ENCODE assay signal across 8 cellular contexts in the genomic region with DNA sequence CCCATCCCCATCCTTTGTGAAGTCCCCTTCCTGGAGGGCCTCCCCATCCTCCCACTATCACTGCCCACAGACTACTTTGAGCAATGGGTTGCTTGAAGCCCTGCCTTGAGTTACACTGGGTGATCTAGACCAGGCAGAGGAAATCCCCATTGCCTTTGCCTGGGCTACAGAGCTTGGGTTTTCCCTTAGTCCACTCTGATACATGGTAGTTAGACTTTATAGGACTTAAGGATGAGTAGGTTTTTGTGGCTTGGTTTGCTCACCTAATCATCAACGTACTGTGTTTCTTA. TPM values are rescaled to one million over a fixed set of nuclear protein-coding genes. Genes with fewer than 3 reads are reported as not detected.
DNase-seq lines count a peak whose midpoint lies in the region; ATAC-seq, FAIRE-seq and TF ChIP-seq lines count a peak whose summit lies in the region.

No MANE protein-coding gene starts in this region.

- H3K79me2 ChIP-seq in HepG2 (ENCODE audit: insufficient read depth, low read length) (no peaks in the 10 kb centered on the region), GM12878 (ENCODE audit: control insufficient read depth, insufficient read depth, low read length) (peaks cover 98% of the 10 kb centered on the region)

- SMC1A ChIA-PET in GM12878 (lab: Charles Lee; ENCODE audit: uncharacterized antibody, unreplicated experiment): interaction anchor here (0.6 to 12.9 kb wide), 19 partner anchors 9 to 89 kb away, joined by 3 to 177 read pairs (median 11); partner anchors contain the start of gene TMEM131L

- H3K36me3 ChIP-seq in liver (ENCODE audit: control insufficient read depth in 4 of 4, insufficient read depth in 3 of 4, low read depth in 1 of 4, low read length in 3 of 4): no peaks in the 10 kb centered on the region
- no peaks in the 10 kb centered on the region; a peak in 1 of 5 replicates for H3K36me3 ChIP-seq in HepG2 (replicated peaks in 1 of 2; ENCODE audit: control insufficient read depth in 1 of 2, insufficient read depth in 2 of 2, low read length in 2 of 2)
- H3K36me3 ChIP-seq in GM12878 (ENCODE audit: control insufficient read depth in 2 of 2, insufficient read depth in 2 of 2, low read length in 1 of 2): peaks cover 2 to 17% of the 10 kb centered on the region in 2 experiments; a peak in 3 of 4 replicates
- no peaks in the 10 kb centered on the region; the same call in 1 of the 2 replicates for H3K36me3 ChIP-seq in H7 (replicated peaks; ENCODE audit: control insufficient read depth, insufficient read depth, low read length)

- TF ChIP-seq POLR2A in HepG2 (IDR thresholded peaks at IDR 0.05; ENCODE audit: insufficient read depth in 1 of 2, low read depth in 2 of 2, low read length in 2 of 2): no peak
- TF ChIP-seq POLR2A in GM12878 (IDR thresholded peaks at IDR 0.05; ENCODE audit: low read depth, low read length): no peak; the same call in none of the 2 replicates

- RAD21 ChIA-PET in GM12878 (lab: Charles Lee; ENCODE audit: unreplicated experiment): interaction anchor here (1.0 to 10.7 kb wide), 15 partner anchors 8 to 176 kb away, joined by 3 to 197 read pairs (median 8); partner anchors contain the start of gene TMEM131L

- TF ChIP-seq RAD21 in liver (IDR thresholded peaks at IDR 0.05): no peak
- no peak for TF ChIP-seq RAD21 in HepG2 (CRISPR knock-in tag; IDR thresholded peaks at IDR 0.05)
- no peak for TF ChIP-seq RAD21 in GM12878 (IDR thresholded peaks at IDR 0.05; ENCODE audit: insufficient read depth, low read depth, low read length)

- in situ Hi-C loops in HepG2 (cut with HindIII; ENCODE audit: extremely low pct_ligation_motif_present, low pct_unique_long_range_greater_than_20kb): no loop called here
- in situ Hi-C loops in GM12878 (cut with MboI): no loop called here

- H3K4me3 ChIP-seq in liver (ENCODE audit: low read depth in 1 of 3, low read length in 3 of 3) (no peak overlapping the region), HepG2 (replicated peaks in 1 of 3; ENCODE audit: insufficient read depth in 1 of 3, low read depth in 2 of 3, low read length in 3 of 3) (no peak overlapping the region), GM12878 (peak overlapping the region; percentile 59), right cardiac atrium (ENCODE audit: low read length) (no peak overlapping the region), H7 (ENCODE audit: insufficient read depth, low read depth, low read length) (no peak overlapping the region)

- H3K27ac ChIP-seq in liver (ENCODE audit: low read depth in 1 of 2, low read length in 2 of 2): peak overlapping the region; percentile 10 to 20
- no peak overlapping the region for H3K27ac ChIP-seq in HepG2 (ENCODE audit: extremely low read length, insufficient read depth, low read length)
- H3K27ac ChIP-seq in GM12878 (ENCODE audit: control insufficient read depth, insufficient read depth): peak overlapping the region; percentile 96
- no peak overlapping the region for H3K27ac ChIP-seq in right cardiac atrium (ENCODE audit: low read length)

- no peaks in the 10 kb centered on the region for H3K27me3 ChIP-seq in liver (ENCODE audit: control insufficient read depth in 4 of 4, insufficient read depth in 4 of 4, low read length in 3 of 4)
- H3K27me3 ChIP-seq in HepG2 (ENCODE audit: control insufficient read depth in 1 of 2, insufficient read depth in 2 of 2, low read length in 2 of 2): no peaks in the 10 kb centered on the region
- no peaks in the 10 kb centered on the region for H3K27me3 ChIP-seq in GM12878 (replicated peaks in 1 of 2; ENCODE audit: control insufficient read depth in 2 of 2, insufficient read depth in 2 of 2, low read length in 1 of 2)
- H3K27me3 ChIP-seq in right cardiac atrium (ENCODE audit: control insufficient read depth, insufficient read depth): no peaks in the 10 kb centered on the region
- no peaks in the 10 kb centered on the region for H3K27me3 ChIP-seq in H7 (ENCODE audit: control insufficient read depth, insufficient read depth, low read length)

- WGBS in liver: 83% methylated on average over 1 of the region's 1 CpG
- WGBS in HepG2 (ENCODE audit: low lambda C conversion rate): 95% methylated on average over 1 of the region's 1 CpG
- 0% methylated on average over 1 of the region's 1 CpG for WGBS in GM12878 (ENCODE audit: insufficient coverage, insufficient replicate concordance, low lambda C conversion rate, missing lambda C conversion rate)
- WGBS in right cardiac atrium: 84% methylated on average over 1 of the region's 1 CpG

- peaks cover 0 to 48% (median 31%) of the 10 kb centered on the region in 4 donors for H3K4me1 ChIP-seq in liver (ENCODE audit: control insufficient read depth in 4 of 4, insufficient read depth in 4 of 4, low read length in 3 of 4)
- peaks cover 30% of the 10 kb centered on the region for H3K4me1 ChIP-seq in HepG2 (ENCODE audit: insufficient read depth, low read length)
- H3K4me1 ChIP-seq in GM12878 (ENCODE audit: control insufficient read depth, insufficient read depth, low read length): peaks cover 90% of the 10 kb centered on the region
- no peaks in the 10 kb centered on the region for H3K4me1 ChIP-seq in right cardiac atrium (ENCODE audit: control insufficient read depth, insufficient read depth, low read length)

- TF ChIP-seq CTCF in liver (IDR thresholded peaks at IDR 0.05; ENCODE audit: low read depth, low read length, missing input control) (no peak), HepG2 (CRISPR knock-in tag; IDR thresholded peaks at IDR 0.05) (no peak), GM12878 (IDR thresholded peaks at IDR 0.05 in 2 of 3, conservative IDR thresholded peaks at IDR 0.05 in 1 of 3; ENCODE audit: control insufficient read depth in 2 of 3, extremely low read depth in 1 of 3, insufficient read depth in 1 of 3, low read depth in 3 of 3, low read length in 3 of 3) (no peak)

- BruUV-seq in HepG2 (replicated peaks; lab: Mats Ljungman, UMichigan): no TSS peak
- no TSS peak for BruUV-seq in GM12878 (replicated peaks; lab: Mats Ljungman, UMichigan)

- H4K20me1 ChIP-seq in HepG2 (ENCODE audit: insufficient read depth, low read length) (no peaks in the 10 kb centered on the region), GM12878 (ENCODE audit: control insufficient read depth, insufficient read depth) (no peaks in the 10 kb centered on the region)

- intact Hi-C loops in HepG2 (cut with micrococcal nuclease; ENCODE audit: unreplicated experiment): no loop called here
- intact Hi-C loops in GM12878 (cut with micrococcal nuclease; ENCODE audit: unreplicated experiment): loop anchor here (1.0 to 2.0 kb wide), 4 partner anchors 34 to 89 kb away; no protein-coding TSS in a partner anchor
- intact Hi-C loops in right cardiac atrium (cut with DNase I): no loop called here

- H3K9ac ChIP-seq in liver (ENCODE audit: low read depth in 1 of 2, low read length in 2 of 2): no peak overlapping the region
- no peak overlapping the region for H3K9ac ChIP-seq in HepG2 (ENCODE audit: insufficient read depth, low read depth, low read length)
- peak overlapping the region; percentile 63 for H3K9ac ChIP-seq in GM12878 (ENCODE audit: control insufficient read depth, insufficient read depth, low read length)

- TF ChIP-seq EP300 in HepG2 (IDR thresholded peaks at IDR 0.05; ENCODE audit: low read depth in 2 of 2, low read length in 2 of 2) (no peak), HepG2 (CRISPR knock-in tag; IDR thresholded peaks at IDR 0.05; ENCODE audit: borderline replicate concordance) (no peak), GM12878 (IDR thresholded peaks at IDR 0.05; ENCODE audit: borderline replicate concordance in 1 of 2, control insufficient read depth in 1 of 2, low read depth in 2 of 2, low read length in 2 of 2) (no peak)

- H2AFZ ChIP-seq in HepG2 (ENCODE audit: low read length): no peak overlapping the region
- H2AFZ ChIP-seq in GM12878 (ENCODE audit: control insufficient read depth, low read depth, low read length): no peak overlapping the region

- H3K9me3 ChIP-seq in liver (ENCODE audit: control insufficient read depth in 4 of 4, low read length in 3 of 4) (no peaks in the 10 kb centered on the region), HepG2 (ENCODE audit: low read length) (no peaks in the 10 kb centered on the region), GM12878 (replicated peaks; ENCODE audit: control insufficient read depth, insufficient read depth, low read length) (no peaks in the 10 kb centered on the region; the same call in 2 of the 3 replicates), right cardiac atrium (ENCODE audit: control insufficient read depth, low read length) (no peaks in the 10 kb centered on the region)

- CTCF ChIA-PET in HepG2 (lab: Yijun Ruan, JAX; ENCODE audit: low intra/inter-chr PET ratio, low total read pairs): no interaction called here
- CTCF ChIA-PET in GM12878 (lab: Yijun Ruan, JAX): interaction anchor here (0.9 to 2.3 kb wide), 11 partner anchors 8 to 121 kb away, joined by 3 to 9 read pairs (median 5); partner anchors contain the start of gene TMEM131L

- FAIRE-seq in HepG2 (lab: Jason Lieb, UNC): no peak
- FAIRE-seq in GM12878 (lab: Jason Lieb, UNC): no peak

- no peak overlapping the region for H3K4me2 ChIP-seq in HepG2 (ENCODE audit: low read depth, low read length)
- H3K4me2 ChIP-seq in GM12878 (ENCODE audit: control insufficient read depth, insufficient read depth): peak overlapping the region; percentile 95

- DNase-seq in HepG2 (ENCODE audit: low spot score) (no peak), GM12878 (ENCODE audit: low read depth, low spot score) (peak; percentile 71), ecto neural progenitor cell (ENCODE audit: low spot score) (no peak), T1000 (lab: John Stamatoyannopoulos, UW) (no peak), right cardiac atrium (no peak), H7 (no peak)

- no peak for ATAC-seq in HepG2
- ATAC-seq in HG03565 (IDR thresholded peaks at IDR 0.05; ENCODE audit: unreplicated experiment): peak; percentile 36
- ATAC-seq in GM12878: peak; percentile 78
- no peak for ATAC-seq in right cardiac atrium

- POLR2A ChIA-PET in HepG2 (lab: Yijun Ruan, JAX): no interaction called here
- POLR2A ChIA-PET in GM12878 (lab: Charles Lee): interaction anchor here (1.2 to 18.7 kb wide), 7 partner anchors 28 to 90 kb away, joined by 3 to 322 read pairs (median 8); partner anchors contain the start of gene TMEM131L

RNA-seq across cellular contexts. Expression of gene TMEM131L, which starts 56.6 kb away (rescaled TPM):
- total RNA-seq in liver (10 to 100 TPM; 18.7 to 41.3 TPM), HepG2 (2016; rRNA removed; fragmentation: Illumina TruSeq; extraction: Trizol) (2.4 and 4.5 TPM in 2 replicates), GM12878 (2014; rRNA removed) (77.0 and 90.4 TPM in 2 replicates), GM12878 (2014; rRNA removed; fragmentation: Illumina TruSeq; extraction: Trizol) (64.0 and 66.4 TPM in 2 replicates), GM12878 (2021) (77.8 and 85.2 TPM in 2 replicates), right cardiac atrium (10 to 100 TPM in 3 of 4 donors, 1 to 10 TPM in 1; 9.0 to 13.3 (median 11.3) TPM)
- polyA plus RNA-seq in liver (1 to 10 TPM; 4.9 to 7.2 TPM), HepG2 (2011; rRNA removed) (2.2 and 2.8 TPM in 2 replicates), GM12878 (2011; rRNA removed) (90.9 and 101 TPM in 2 replicates), GM12878 (2014; fragmentation: Illumina TruSeq; extraction: Trizol) (74.3 and 94.5 TPM in 2 replicates), GM12878 (2014; fragmentation: Nextera tagmentation; extraction: Ambion mirVana) (1 to 10 TPM; 8.5 to 9.5 TPM), GM12878 (2014; rRNA removed) (47.1 and 47.5 TPM in 2 replicates), GM12878 (2016; fragmentation: Nextera tagmentation; extraction: Ambion mirVana) (10 to 100 TPM; 74.5 TPM), right cardiac atrium (4.6 TPM)
- total RNA-seq in HepG2 (2016; cell fraction: cytosol; rRNA removed; fragmentation: Illumina TruSeq; extraction: Trizol; ENCODE audit: low read depth): 1.2 and 1.4 TPM in 2 replicates
- total RNA-seq in HepG2 (2016; cell fraction: insoluble cytoplasmic fraction; rRNA removed; fragmentation: Illumina TruSeq; extraction: Trizol): 2.7 and 4.5 TPM in 2 replicates
- total RNA-seq in HepG2 (2016; cell fraction: membrane; rRNA removed; fragmentation: Illumina TruSeq; extraction: Trizol): 1.1 and 2.7 TPM in 2 replicates
- total RNA-seq in HepG2 (2016; cell fraction: nucleus; rRNA removed; fragmentation: Illumina TruSeq; extraction: Trizol): 10.8 and 10.9 TPM in 2 replicates
- 1.3 and 2.2 TPM in 2 replicates for polyA plus RNA-seq in HepG2 (2011; cell fraction: cytosol; rRNA removed)
- 4.1 and 4.5 TPM in 2 replicates for polyA plus RNA-seq in HepG2 (2011; cell fraction: nucleus; rRNA removed)
- polyA plus RNA-seq in HepG2 (2012): 2.3 and 5.2 TPM in 2 replicates
- 0.16 and 0.25 TPM in 2 replicates for polyA plus RNA-seq in HepG2 (2016; cell fraction: cytosol; fragmentation: Illumina TruSeq; extraction: Trizol; ENCODE audit: low read depth)
- 1.7 and 2.1 TPM in 2 replicates for polyA plus RNA-seq in HepG2 (2016; cell fraction: insoluble cytoplasmic fraction; fragmentation: Illumina TruSeq; extraction: Trizol; ENCODE audit: low read depth)
- polyA plus RNA-seq in HepG2 (2016; cell fraction: membrane; fragmentation: Illumina TruSeq; extraction: Trizol; ENCODE audit: low read depth): 0.18 and 0.30 TPM in 2 replicates
- polyA plus RNA-seq in HepG2 (2016; cell fraction: nucleus; fragmentation: Illumina TruSeq; extraction: Trizol; ENCODE audit: insufficient read depth, low read depth): 6.6 and 8.4 TPM in 2 replicates
- 5.2 and 8.7 TPM in 2 replicates for polyA minus RNA-seq in HepG2 (2011; rRNA and poly(A)+ RNA removed; ENCODE audit: low replicate concordance)
- polyA minus RNA-seq in HepG2 (2011; cell fraction: cytosol; rRNA and poly(A)+ RNA removed): 3.6 and 7.2 TPM in 2 replicates
- 10.8 and 14.8 TPM in 2 replicates for polyA minus RNA-seq in HepG2 (2011; cell fraction: nucleus; rRNA and poly(A)+ RNA removed)
- total RNA-seq in GM12878 (2013; cell fraction: nucleolus; rRNA removed): 766 and 777 TPM in 2 replicates
- 39.6 TPM for polyA plus RNA-seq in GM12878 (2011; ENCODE audit: low read depth)
- polyA plus RNA-seq in GM12878 (2011; cell fraction: cytosol; rRNA removed): 65.6 and 84.8 TPM in 2 replicates
- polyA plus RNA-seq in GM12878 (2011; cell fraction: nucleus; rRNA removed): 169 and 183 TPM in 2 replicates
- 45.1 and 70.5 TPM in 2 replicates for polyA plus RNA-seq in GM12878 (2012)
- polyA minus RNA-seq in GM12878 (2011; rRNA and poly(A)+ RNA removed): 177 and 187 TPM in 2 replicates
- polyA minus RNA-seq in GM12878 (2011; cell fraction: cytosol; rRNA and poly(A)+ RNA removed): 53.1 and 74.4 TPM in 2 replicates
- polyA minus RNA-seq in GM12878 (2011; cell fraction: nucleus; rRNA and poly(A)+ RNA removed): 194 and 231 TPM in 2 replicates
- 19.6 and 25.5 TPM in 2 replicates for total RNA-seq in H7 (2014; rRNA removed; shearing (Covaris generic))

Comparison
In these comparisons a context has a peak if more than half of its experiments do, and no peak if none do; other contexts are left out.
1. H3K27ac ChIP-seq: peak in liver (2 of 2) and GM12878 (single experiment); none in HepG2 (single experiment) and right cardiac atrium (single experiment).
2. ATAC-seq: peak in HG03565 (single experiment) and GM12878 (single experiment); none in HepG2 (single experiment) and right cardiac atrium (0 of 2).